ENCODE assay signal across 7 cellular contexts in genomic region chr11:65353900-65354264, GRCh38. TPM values are rescaled to one million over a fixed set of nuclear protein-coding genes. Genes with fewer than 3 reads are reported as not detected.
DNase-seq lines count a peak whose midpoint lies in the region; ATAC-seq, FAIRE-seq and TF ChIP-seq lines count a peak whose summit lies in the region.
"Had no signal": no experiment of that assay in that cellular context is flagged by ENCODE, and none has a peak within 500 bp of the region (broad histone marks: within the 10 kb centered on the region; RNA-seq: fewer than 3 reads in every experiment).

No MANE protein-coding gene starts in this region.

- FAIRE-seq in HTR-8/SVneo (lab: Jason Lieb, UNC): no peak
- FAIRE-seq: islet of Langerhans had no signal

- WGBS in lower leg skin, 2 donors: 20 to 21% methylated on average over 16 of the region's 16 CpGs

- no peak for TF ChIP-seq POLR2A in lower leg skin (IDR thresholded peaks at IDR 0.05)

- H3K4me1 Mint-ChIP-seq in activated CD8-positive, alpha-beta T cell treated with anti-CD3 and anti-CD28 coated beads for 36 hours (ENCODE audit: low read depth): peaks cover 13% of the 10 kb centered on the region

- H3K27ac ChIP-seq in C4-2B: peak overlapping the region; percentile 64

- intact Hi-C loops in activated CD8-positive, alpha-beta T cell treated with anti-CD3 and anti-CD28 coated beads for 36 hours (cut with micrococcal nuclease): no loop called here
- intact Hi-C loops in lower leg skin (cut with DNase I; ENCODE audit: low total_unique reads): no loop called here

- H3K4me3 Mint-ChIP-seq in activated CD8-positive, alpha-beta T cell treated with anti-CD3 and anti-CD28 coated beads for 36 hours: peak overlapping the region; percentile 51

- no peak for TF ChIP-seq CTCF in C4-2B (conservative IDR thresholded peaks at IDR 0.05)
- no peak for TF ChIP-seq CTCF in activated CD8-positive, alpha-beta T cell treated with anti-CD3 and anti-CD28 coated beads for 36 hours (IDR thresholded peaks at IDR 0.05)
- TF ChIP-seq CTCF in lower leg skin (IDR thresholded peaks at IDR 0.05): no peak

- H3K36me3 Mint-ChIP-seq in activated CD8-positive, alpha-beta T cell treated with anti-CD3 and anti-CD28 coated beads for 36 hours (ENCODE audit: low read depth): peaks cover 16% of the 10 kb centered on the region

- DNase-seq in activated CD8-positive, alpha-beta T cell treated with anti-CD3 and anti-CD28 coated beads for 36 hours: no peak
- DNase-seq in lower leg skin (ENCODE audit: low spot score in 2 of 2) (no peak), LoVo (ENCODE audit: low spot score) (no peak), HTR-8/SVneo (ENCODE audit: insufficient read length, low spot score) (no peak)

- H3K27me3 Mint-ChIP-seq in activated CD8-positive, alpha-beta T cell treated with anti-CD3 and anti-CD28 coated beads for 36 hours: no peaks in the 10 kb centered on the region

- CTCF ChIA-PET in activated CD8-positive, alpha-beta T cell treated with anti-CD3 and anti-CD28 coated beads for 36 hours (lab: Charles Lee): interaction anchor here (1.0 to 1.3 kb wide), 3 partner anchors 16 to 152 kb away, joined by 4 to 5 read pairs (median 4); no protein-coding TSS in a partner anchor

- ATAC-seq in activated CD8-positive, alpha-beta T cell treated with anti-CD3 and anti-CD28 coated beads for 36 hours: no peak
- ATAC-seq in HG03354 (IDR thresholded peaks at IDR 0.05; ENCODE audit: poor library complexity, severe bottlenecking, unreplicated experiment): no peak

- H3K9me3 Mint-ChIP-seq in activated CD8-positive, alpha-beta T cell treated with anti-CD3 and anti-CD28 coated beads for 36 hours: no peaks in the 10 kb centered on the region

- H3K4me3 ChIP-seq in lower leg skin (ENCODE audit: low read depth, poor library complexity, severe bottlenecking): peak overlapping the region; percentile 20

- peak overlapping the region; percentile 3 for H3K27ac Mint-ChIP-seq in activated CD8-positive, alpha-beta T cell treated with anti-CD3 and anti-CD28 coated beads for 36 hours

- POLR2A ChIA-PET in activated CD8-positive, alpha-beta T cell treated with anti-CD3 and anti-CD28 coated beads for 36 hours (lab: Charles Lee): interaction anchor here (0.6 to 1.5 kb wide), 6 partner anchors 15 to 170 kb away, joined by 3 to 6 read pairs (median 3); partner anchors contain the start of gene SLC25A45

RNA-seq across cellular contexts. Expression of gene TIGD3, which starts 0.7 kb away (rescaled TPM):
- 1 to 10 TPM in 1 of 2 experiments, under 1 TPM in 1; 0.65 to 1.4 TPM for total RNA-seq in activated CD8-positive, alpha-beta T cell treated with anti-CD3 and anti-CD28 coated beads for 36 hours
- total RNA-seq in lower leg skin: under 1 TPM in 3 of 4 donors, not detected in 1; 0.19 to 0.26 (median 0.20) TPM

RNA-seq across cellular contexts. Expression of gene DPF2, which starts 20.2 kb away (rescaled TPM):
- 10 to 100 TPM; 50.3 to 61.5 TPM for total RNA-seq in activated CD8-positive, alpha-beta T cell treated with anti-CD3 and anti-CD28 coated beads for 36 hours
- total RNA-seq in lower leg skin: 10 to 100 TPM; 20.6 to 36.4 (median 26.1) TPM

RNA-seq across cellular contexts. Expression of gene SLC25A45, which starts 28.6 kb away (rescaled TPM):
- total RNA-seq in activated CD8-positive, alpha-beta T cell treated with anti-CD3 and anti-CD28 coated beads for 36 hours: 10 to 100 TPM; 12.8 to 14.4 TPM
- 1 to 10 TPM; 1.8 to 8.0 (median 5.3) TPM for total RNA-seq in lower leg skin

RNA-seq across cellular contexts. Expression of gene FRMD8, which starts 32.6 kb away (rescaled TPM):
- 10 to 100 TPM; 26.8 to 33.3 TPM for total RNA-seq in activated CD8-positive, alpha-beta T cell treated with anti-CD3 and anti-CD28 coated beads for 36 hours
- 100 to 1,000 TPM in 2 of 4 donors, 10 to 100 TPM in 2; 81.8 to 135 (median 112) TPM for total RNA-seq in lower leg skin

RNA-seq across cellular contexts. Expression of gene CDC42EP2, which starts 39.2 kb away (rescaled TPM):
- 1 to 10 TPM in 1 of 2 experiments, not detected in 1; 1.2 TPM for total RNA-seq in activated CD8-positive, alpha-beta T cell treated with anti-CD3 and anti-CD28 coated beads for 36 hours
- total RNA-seq in lower leg skin: 1 to 10 TPM in 3 of 4 donors, not detected in 1; 2.5 to 4.2 (median 3.4) TPM
